In the genomic region with DNA sequence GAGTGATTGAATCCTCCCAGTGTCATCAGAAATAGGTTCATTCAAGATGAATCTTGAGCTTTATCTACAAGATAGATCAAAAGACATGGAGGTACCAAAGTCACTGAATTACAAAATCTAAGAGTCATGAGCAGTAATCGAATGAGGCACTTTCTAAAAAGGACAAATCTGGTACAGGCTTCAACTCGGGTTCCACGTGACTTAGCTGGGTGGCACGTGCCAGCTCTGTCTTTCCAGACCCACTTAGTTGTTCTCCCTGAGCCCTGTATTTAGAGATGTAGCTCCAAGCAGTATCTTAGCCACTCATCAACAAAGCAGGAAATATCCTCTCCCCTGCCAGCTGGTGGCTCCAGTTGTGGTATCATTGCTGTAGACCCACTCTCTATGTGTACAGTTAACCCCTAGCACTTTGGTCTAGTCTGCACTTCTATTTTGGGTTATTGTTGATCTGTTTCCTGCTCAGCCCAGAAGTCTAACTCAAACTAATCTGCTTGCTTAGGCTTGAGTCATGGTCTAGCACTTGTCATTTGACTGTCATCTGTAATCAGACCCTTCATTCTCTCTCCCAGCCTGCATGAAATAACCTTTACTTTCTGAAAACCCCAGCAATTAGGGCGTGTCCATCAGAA, we compare ENCODE assay signal across 16 cellular contexts.
DNase-seq lines count a peak whose midpoint lies in the region; ATAC-seq and TF ChIP-seq lines count a peak whose summit lies in the region.
"Had no signal": no experiment of that assay in that cellular context is flagged by ENCODE, and none has a peak within 500 bp of the region (broad histone marks: within the 10 kb centered on the region; RNA-seq: fewer than 3 reads in every experiment).

No MANE protein-coding gene starts in this region.

- H3K27me3 Mint-ChIP-seq in CD4-positive, CD25-positive, alpha-beta regulatory T cell = no peaks in the 10 kb centered on the region
- H3K27me3 Mint-ChIP-seq: dendritic cell treated with granulocyte-macrophage colony-stimulating factor and Interleukin-4, amounts not matched to agents 40 ng/mL and 50 ng/mL, for 4 days; stimulated activated naive CD8-positive, alpha-beta T cell treated with anti-CD3 and anti-CD28 coated beads, Interleukin-15, Interleukin-2, amounts not matched to agents 100 ng/mL and 50 ng/mL, for 24 hours had no signal

- no peaks in the 10 kb centered on the region for H3K36me3 ChIP-seq in CD4-positive, CD25-positive, alpha-beta regulatory T cell (ENCODE audit: control insufficient read depth, insufficient read depth, low read length)
- no peaks in the 10 kb centered on the region for H3K36me3 ChIP-seq in heart right ventricle

- H3K36me3 Mint-ChIP-seq in CD4-positive, CD25-positive, alpha-beta regulatory T cell = peaks cover 4% of the 10 kb centered on the region
- H3K36me3 Mint-ChIP-seq: brain, WTC11 had no signal

- H3K4me3 Mint-ChIP-seq in CD4-positive, CD25-positive, alpha-beta regulatory T cell = no peak overlapping the region
- H3K4me3 Mint-ChIP-seq: brain; dendritic cell treated with granulocyte-macrophage colony-stimulating factor and Interleukin-4, amounts not matched to agents 40 ng/mL and 50 ng/mL, for 4 days; H9; stimulated activated naive CD8-positive, alpha-beta T cell treated with anti-CD3 and anti-CD28 coated beads, Interleukin-15, Interleukin-2, amounts not matched to agents 100 ng/mL and 50 ng/mL, for 24 hours; WTC11 had no signal

- peaks cover 0 to 5% (median 1%) of the 10 kb centered on the region in 7 donors for H3K9me3 Mint-ChIP-seq in CD4-positive, CD25-positive, alpha-beta regulatory T cell
- H3K9me3 Mint-ChIP-seq: dendritic cell treated with granulocyte-macrophage colony-stimulating factor and Interleukin-4, amounts not matched to agents 40 ng/mL and 50 ng/mL, for 4 days; H9; WTC11 had no signal

- DNase-seq in CD4-positive, CD25-positive, alpha-beta regulatory T cell = peak in 1 of 3 donors; percentile 27
- peak; percentile 8 for DNase-seq in EH (ENCODE audit: low read depth)
- DNase-seq in UCSD-AML1 (lab: John Stamatoyannopoulos, UW; ENCODE audit: unreplicated experiment) = peak; percentile 22
- DNase-seq in myocyte (ENCODE audit: low read depth) = peak; percentile 47
- no peak for DNase-seq in heart right ventricle
- no peak for DNase-seq in sciatic nerve (ENCODE audit: low spot score)
- DNase-seq: H9, left cardiac atrium, NCI-H187 treated with DMSO at 0.1 percent for 48 hours, NCI-H446 treated with DMSO at 0.1 percent for 48 hours had no signal

- intact Hi-C loops in heart right ventricle (cut with DNase I) = no loop called here
- intact Hi-C loops in sciatic nerve (cut with DNase I) = no loop called here

- peak overlapping the region in 1 of 3 donors; percentile 32 for H3K27ac Mint-ChIP-seq in CD4-positive, CD25-positive, alpha-beta regulatory T cell
- H3K27ac Mint-ChIP-seq: brain; dendritic cell treated with granulocyte-macrophage colony-stimulating factor and Interleukin-4, amounts not matched to agents 40 ng/mL and 50 ng/mL, for 4 days; H9; stimulated activated naive CD8-positive, alpha-beta T cell treated with anti-CD3 and anti-CD28 coated beads, Interleukin-15, Interleukin-2, amounts not matched to agents 100 ng/mL and 50 ng/mL, for 24 hours; WTC11 had no signal

- peak overlapping the region; percentile 9 for H3K4me3 ChIP-seq in CD4-positive, CD25-positive, alpha-beta regulatory T cell (ENCODE audit: low read depth, low read length)
- H3K4me3 ChIP-seq in heart right ventricle = no peak overlapping the region

- H3K4me1 ChIP-seq in CD4-positive, CD25-positive, alpha-beta regulatory T cell (ENCODE audit: control insufficient read depth, insufficient read depth, low read length, poor library complexity, severe bottlenecking) = peaks cover 25% of the 10 kb centered on the region
- H3K4me1 ChIP-seq in heart right ventricle = peaks cover 0 to 12% (median 0%) of the 10 kb centered on the region in 9 donors

- 89 to 96% methylated on average over 5 of the region's 5 CpGs for WGBS in heart right ventricle, 2 donors

- TF ChIP-seq CTCF in heart right ventricle (IDR thresholded peaks at IDR 0.05) = no peak

- peak; percentile 25 to 37 for ATAC-seq in CD4-positive, CD25-positive, alpha-beta regulatory T cell (ENCODE audit: low read depth in 2 of 2)
- ATAC-seq in heart right ventricle (no peak), sciatic nerve (no peak), GM19467 (IDR thresholded peaks at IDR 0.05; ENCODE audit: unreplicated experiment) (no peak)
- ATAC-seq: left cardiac atrium, Right ventricle myocardium inferior, WTC11 had no signal

- no peak overlapping the region for H3K27ac ChIP-seq in CD4-positive, CD25-positive, alpha-beta regulatory T cell (ENCODE audit: insufficient read depth, low read length, poor library complexity, severe bottlenecking)
- H3K27ac ChIP-seq in heart right ventricle = no peak overlapping the region

- H3K9me3 ChIP-seq in CD4-positive, CD25-positive, alpha-beta regulatory T cell (ENCODE audit: control insufficient read depth in 2 of 2, low read length in 2 of 2) = peaks cover 0 to 3% of the 10 kb centered on the region in 2 experiments
- H3K9me3 ChIP-seq in heart right ventricle = peaks cover 0 to under 1% (median 0%) of the 10 kb centered on the region in 11 donors

- peaks cover under 1 to 26% (median 18%) of the 10 kb centered on the region in 4 donors for H3K4me1 Mint-ChIP-seq in CD4-positive, CD25-positive, alpha-beta regulatory T cell
- H3K4me1 Mint-ChIP-seq: brain, H9, WTC11 had no signal

- peaks cover 2% of the 10 kb centered on the region for H3K27me3 ChIP-seq in CD4-positive, CD25-positive, alpha-beta regulatory T cell (ENCODE audit: control insufficient read depth, insufficient read depth, low read length)
- H3K27me3 ChIP-seq in heart right ventricle = peaks cover 0 to 2% (median 0%) of the 10 kb centered on the region in 7 donors

Comparison
In these comparisons a context has a peak if more than half of its experiments do, and no peak if none do; other contexts are left out.
1. ATAC-seq: peak in CD4-positive, CD25-positive, alpha-beta regulatory T cell (2 of 2); none in heart right ventricle (0 of 8), sciatic nerve (single experiment) and GM19467 (single experiment).
2. DNase-seq: peak in EH (single experiment), UCSD-AML1 (single experiment) and myocyte (single experiment); none in heart right ventricle (0 of 2) and sciatic nerve (single experiment).